9 cellular contexts compared by ENCODE assay signal in genomic region chr4:84497835-84498202, GRCh38. TPM values are rescaled to one million over a fixed set of nuclear protein-coding genes. Genes with fewer than 3 reads are reported as not detected.
DNase-seq lines count a peak whose midpoint lies in the region; ATAC-seq, FAIRE-seq and TF ChIP-seq lines count a peak whose summit lies in the region.
"Had no signal": no experiment of that assay in that cellular context is flagged by ENCODE, and none has a peak within 500 bp of the region (broad histone marks: within the 10 kb centered on the region; RNA-seq: fewer than 3 reads in every experiment).

No MANE protein-coding gene starts in this region.

- FAIRE-seq in HepG2 (lab: Jason Lieb, UNC): no peak

- H3K9ac ChIP-seq in HUES6 (ENCODE audit: low read length) (peak overlapping the region; percentile 42), HepG2 (ENCODE audit: insufficient read depth, low read depth, low read length) (no peak overlapping the region), stomach smooth muscle (ENCODE audit: low read length in 2 of 2) (no peak overlapping the region)

- H3K4me3 ChIP-seq in HUES6 (ENCODE audit: low read depth, low read length) (peak overlapping the region; percentile 63), body of pancreas (peak overlapping the region; percentile 48 to 53), HepG2 (replicated peaks in 1 of 3; ENCODE audit: insufficient read depth in 1 of 3, low read depth in 2 of 3, low read length in 3 of 3) (peak overlapping the region in 1 of 3 experiments; percentile 28; a peak in 1 of 6 replicates), stomach smooth muscle (ENCODE audit: low read length in 2 of 2) (peak overlapping the region; percentile 69), adrenal gland (peak overlapping the region in 1 of 4 donors; percentile 30)

- H3K27ac ChIP-seq in HUES6 (ENCODE audit: low read depth, low read length): no peak overlapping the region; the same call in 1 of the 2 replicates
- H3K27ac ChIP-seq in body of pancreas: peak overlapping the region; percentile 63 to 89 (median 82)
- H3K27ac ChIP-seq in HepG2 (ENCODE audit: extremely low read length, insufficient read depth, low read length): no peak overlapping the region
- no peak overlapping the region for H3K27ac ChIP-seq in stomach smooth muscle (ENCODE audit: low read length)
- no peak overlapping the region for H3K27ac ChIP-seq in adrenal gland

- DNase-seq in body of pancreas (no peak), HepG2 (ENCODE audit: low spot score) (no peak), adrenal gland (no peak)
- no peak for DNase-seq in stimulated activated CD4-positive, alpha-beta T cell treated with anti-CD3 and anti-CD28 coated beads, Interleukin-4, amount 100 ng/mL, for 24 hours
- no peak for DNase-seq in activated CD8-positive, alpha-beta memory T cell treated with anti-CD3 and anti-CD28 coated beads, Interleukin-2, amount 50 U/mL, for 4 hours
- DNase-seq: caudate nucleus, naive B cell had no signal

- no peak for TF ChIP-seq RAD21 in HepG2 (CRISPR knock-in tag; IDR thresholded peaks at IDR 0.05)

- POLR2A ChIA-PET in HepG2 (lab: Yijun Ruan, JAX): no interaction called here

- no peaks in the 10 kb centered on the region for H3K9me3 ChIP-seq in HUES6 (ENCODE audit: control insufficient read depth, insufficient read depth, low read depth, low read length)
- no peaks in the 10 kb centered on the region for H3K9me3 ChIP-seq in body of pancreas
- no peaks in the 10 kb centered on the region for H3K9me3 ChIP-seq in HepG2 (ENCODE audit: low read length)
- peaks cover 0 to 2% of the 10 kb centered on the region in 2 donors for H3K9me3 ChIP-seq in stomach smooth muscle (ENCODE audit: control insufficient read depth in 2 of 2, low read length in 2 of 2)
- no peaks in the 10 kb centered on the region for H3K9me3 ChIP-seq in adrenal gland (replicated peaks in 1 of 3)

- no TSS peak for BruUV-seq in HepG2 (replicated peaks; lab: Mats Ljungman, UMichigan)

- intact Hi-C loops in body of pancreas (cut with DNase I): no loop called here
- intact Hi-C loops in HepG2 (cut with micrococcal nuclease; ENCODE audit: unreplicated experiment): no loop called here
- intact Hi-C loops in adrenal gland (cut with DNase I): loop anchor here in 1 of 2 donors (10.0 kb wide), 1 partner anchor 853 kb away; no protein-coding TSS in a partner anchor

- no peaks in the 10 kb centered on the region for H3K79me2 ChIP-seq in HepG2 (ENCODE audit: insufficient read depth, low read length)

- CTCF ChIA-PET in HepG2 (lab: Yijun Ruan, JAX; ENCODE audit: low intra/inter-chr PET ratio, low total read pairs): no interaction called here

- no peak for TF ChIP-seq POLR2A in body of pancreas (IDR thresholded peaks at IDR 0.05)
- no peak for TF ChIP-seq POLR2A in HepG2 (IDR thresholded peaks at IDR 0.05; ENCODE audit: insufficient read depth in 1 of 2, low read depth in 2 of 2, low read length in 2 of 2)
- TF ChIP-seq POLR2A in adrenal gland (IDR thresholded peaks at IDR 0.05): no peak

- H3K36me3 ChIP-seq in HUES6 (ENCODE audit: control insufficient read depth, insufficient read depth, low read length) (no peaks in the 10 kb centered on the region), body of pancreas (replicated peaks in 1 of 2; ENCODE audit: insufficient read depth in 1 of 2, low read depth in 2 of 2) (no peaks in the 10 kb centered on the region), HepG2 (replicated peaks in 1 of 2; ENCODE audit: control insufficient read depth in 1 of 2, insufficient read depth in 2 of 2, low read length in 2 of 2) (no peaks in the 10 kb centered on the region), stomach smooth muscle (ENCODE audit: control insufficient read depth in 2 of 2, insufficient read depth in 2 of 2, low read length in 2 of 2) (no peaks in the 10 kb centered on the region), adrenal gland (replicated peaks in 1 of 2) (no peaks in the 10 kb centered on the region)

- TF ChIP-seq EP300 in HepG2 (IDR thresholded peaks at IDR 0.05; ENCODE audit: low read depth in 2 of 2, low read length in 2 of 2) (no peak), HepG2 (CRISPR knock-in tag; IDR thresholded peaks at IDR 0.05; ENCODE audit: borderline replicate concordance) (no peak)

- ATAC-seq in body of pancreas (no peak), HepG2 (peak; percentile 19; the same call in 2 of the 3 replicates)

- H3K27me3 ChIP-seq in HUES6 (ENCODE audit: control insufficient read depth, insufficient read depth, low read length) (peaks cover 98% of the 10 kb centered on the region), body of pancreas (peaks cover 0 to 16% of the 10 kb centered on the region in 2 donors), HepG2 (ENCODE audit: control insufficient read depth in 1 of 2, insufficient read depth in 2 of 2, low read length in 2 of 2) (peaks cover 8 to 90% of the 10 kb centered on the region in 2 experiments), stomach smooth muscle (ENCODE audit: control insufficient read depth in 1 of 2, insufficient read depth in 2 of 2, low read length in 2 of 2) (peaks cover 84 to 100% of the 10 kb centered on the region in 2 donors), adrenal gland (peaks cover 92% of the 10 kb centered on the region)

- in situ Hi-C loops in HepG2 (cut with HindIII; ENCODE audit: extremely low pct_ligation_motif_present, low pct_unique_long_range_greater_than_20kb): no loop called here

- H3K4me1 ChIP-seq in HUES6 (ENCODE audit: control insufficient read depth, insufficient read depth, low read length): peaks cover 35% of the 10 kb centered on the region
- H3K4me1 ChIP-seq in body of pancreas: peaks cover 33% of the 10 kb centered on the region
- 0 out of 2 replicates have a peak, but pooled peaks cover 9% of the 10 kb centered on the region for H3K4me1 ChIP-seq in HepG2 (ENCODE audit: insufficient read depth, low read length)
- H3K4me1 ChIP-seq in stomach smooth muscle (ENCODE audit: control insufficient read depth, insufficient read depth, low read length): peaks cover 42% of the 10 kb centered on the region
- H3K4me1 ChIP-seq in adrenal gland (replicated peaks in 1 of 2): peaks cover 18 to 29% of the 10 kb centered on the region in 2 donors

- H3K4me2 ChIP-seq in HepG2 (ENCODE audit: low read depth, low read length): peak overlapping the region; percentile 25; the same call in 1 of the 2 replicates

- no peaks in the 10 kb centered on the region for H4K20me1 ChIP-seq in HepG2 (ENCODE audit: insufficient read depth, low read length)

- WGBS in body of pancreas, 2 donors: 1 to 17% methylated on average over 3 to 31 of the region's 34 CpGs
- WGBS in HepG2 (ENCODE audit: low lambda C conversion rate): 28% methylated on average over 20 of the region's 34 CpGs
- WGBS in adrenal gland, 4 donors: 0 to 3% (median 1%) methylated on average over 8 to 34 of the region's 34 CpGs

- H2AFZ ChIP-seq in HepG2 (ENCODE audit: low read length): no peak overlapping the region

- TF ChIP-seq CTCF in body of pancreas (IDR thresholded peaks at IDR 0.05) (no peak), HepG2 (CRISPR knock-in tag; IDR thresholded peaks at IDR 0.05) (no peak), adrenal gland (IDR thresholded peaks at IDR 0.05) (no peak)

TF ChIP-seq in HepG2, 621 proteins besides CTCF, POLR2A, EP300 and RAD21 (continues in another document):
- TF ChIP-seq STAG1 (CRISPR knock-in tag; IDR thresholded peaks at IDR 0.05): no peak
- no peak for TF ChIP-seq DPF2 (CRISPR knock-in tag; IDR thresholded peaks at IDR 0.05; ENCODE audit: borderline replicate concordance, low read depth)
- TF ChIP-seq, protein P1, sequence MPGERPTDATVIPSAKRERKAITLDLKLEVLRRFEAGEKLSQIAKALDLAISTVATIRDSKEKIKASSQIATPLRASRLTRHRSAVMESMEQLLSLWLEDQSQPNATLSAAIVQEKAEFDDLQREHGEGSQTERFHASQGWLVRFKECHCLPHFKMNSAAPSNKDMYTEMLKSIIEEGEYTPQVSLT (CRISPR knock-in tag; IDR thresholded peaks at IDR 0.05; ENCODE audit: borderline replicate concordance, low read depth): no peak
- no peak for TF ChIP-seq ZNF75D (CRISPR knock-in tag; IDR thresholded peaks at IDR 0.05; ENCODE audit: borderline replicate concordance)
- no peak for TF ChIP-seq SRSF9 (IDR thresholded peaks at IDR 0.05; ENCODE audit: borderline replicate concordance, insufficient read depth, low read depth, low read length, poor library complexity, severe bottlenecking)
- no peak for TF ChIP-seq ZNF576 (CRISPR knock-in tag; IDR thresholded peaks at IDR 0.05)
- no peak for TF ChIP-seq SOX13 (IDR thresholded peaks at IDR 0.05)
- TF ChIP-seq SOX13 (CRISPR knock-in tag; conservative IDR thresholded peaks at IDR 0.05 in 1 of 2, IDR thresholded peaks at IDR 0.05 in 1 of 2): no peak
- TF ChIP-seq ZMYM4 (CRISPR knock-in tag; IDR thresholded peaks at IDR 0.05): no peak

RNA-seq across cellular contexts. Expression of gene NKX6-1, which starts 1.3 kb away (rescaled TPM):
- total RNA-seq in body of pancreas: 1 to 10 TPM; 5.7 to 6.9 TPM
- total RNA-seq in HepG2 (2016; rRNA removed; fragmentation: Illumina TruSeq; extraction: Trizol): not detected in 2 replicates
- not detected in 2 replicates for total RNA-seq in HepG2 (2016; cell fraction: cytosol; rRNA removed; fragmentation: Illumina TruSeq; extraction: Trizol; ENCODE audit: low read depth)
- not detected in 2 replicates for total RNA-seq in HepG2 (2016; cell fraction: insoluble cytoplasmic fraction; rRNA removed; fragmentation: Illumina TruSeq; extraction: Trizol)
- total RNA-seq in HepG2 (2016; cell fraction: membrane; rRNA removed; fragmentation: Illumina TruSeq; extraction: Trizol): not detected in 2 replicates
- not detected in 2 replicates for total RNA-seq in HepG2 (2016; cell fraction: nucleus; rRNA removed; fragmentation: Illumina TruSeq; extraction: Trizol)
- polyA plus RNA-seq in HepG2 (2011; rRNA removed): not detected in 2 replicates
- polyA plus RNA-seq in HepG2 (2011; cell fraction: cytosol; rRNA removed): not detected in 2 replicates
- polyA plus RNA-seq in HepG2 (2011; cell fraction: nucleus; rRNA removed): not detected in 2 replicates
- not detected in 2 replicates for polyA plus RNA-seq in HepG2 (2012)
- not detected in 2 replicates for polyA plus RNA-seq in HepG2 (2016; cell fraction: cytosol; fragmentation: Illumina TruSeq; extraction: Trizol; ENCODE audit: low read depth)
- polyA plus RNA-seq in HepG2 (2016; cell fraction: insoluble cytoplasmic fraction; fragmentation: Illumina TruSeq; extraction: Trizol; ENCODE audit: low read depth): not detected in 2 replicates
- polyA plus RNA-seq in HepG2 (2016; cell fraction: membrane; fragmentation: Illumina TruSeq; extraction: Trizol; ENCODE audit: low read depth): not detected in 2 replicates
- not detected in 2 replicates for polyA plus RNA-seq in HepG2 (2016; cell fraction: nucleus; fragmentation: Illumina TruSeq; extraction: Trizol; ENCODE audit: insufficient read depth, low read depth)
- polyA minus RNA-seq in HepG2 (2011; rRNA and poly(A)+ RNA removed; ENCODE audit: low replicate concordance): not detected in 2 replicates
- not detected in 2 replicates for polyA minus RNA-seq in HepG2 (2011; cell fraction: cytosol; rRNA and poly(A)+ RNA removed)
- polyA minus RNA-seq in HepG2 (2011; cell fraction: nucleus; rRNA and poly(A)+ RNA removed): not detected in 2 replicates
- under 1 TPM in 1 of 8 donors, not detected in 7; 0.14 TPM for total RNA-seq in adrenal gland
- not detected for polyA plus RNA-seq in adrenal gland

Comparison
In these comparisons a context has a peak if more than half of its experiments do, and no peak if none do; other contexts are left out.
1. H3K27ac ChIP-seq: peak in body of pancreas (4 of 4); none in HUES6 (single experiment), HepG2 (single experiment), stomach smooth muscle (single experiment) and adrenal gland (0 of 5).